Comparison of ENCODE assay signal across 39 cellular contexts in the genomic region with DNA sequence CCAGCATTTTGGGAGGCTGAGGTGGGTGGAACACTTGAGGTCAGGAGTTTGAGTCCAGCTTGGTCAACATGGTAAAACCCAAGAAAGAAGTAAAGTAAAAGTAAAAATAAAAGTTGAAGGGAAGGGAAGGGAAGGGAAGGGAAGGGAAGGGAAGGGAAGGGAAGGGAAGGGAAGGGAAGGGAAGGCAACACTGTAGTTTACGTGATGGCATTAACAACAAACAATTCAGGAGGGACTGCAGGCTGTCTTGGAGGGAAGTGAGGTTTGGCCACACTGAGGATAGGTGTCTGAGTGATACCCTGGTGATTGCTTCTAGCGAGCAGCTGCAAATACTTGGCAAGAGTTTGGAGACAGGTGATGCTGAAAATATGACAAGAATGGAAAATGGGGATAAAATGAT.
"Had no signal": no experiment of that assay in that cellular context is flagged by ENCODE, and none has a peak within 500 bp of the region (broad histone marks: within the 10 kb centered on the region; RNA-seq: fewer than 3 reads in every experiment).

No MANE protein-coding gene starts in this region.

- ATAC-seq: activated CD4-positive, alpha-beta T cell treated with anti-CD3 and anti-CD28 coated beads for 36 hours; activated CD4-positive, CD25-positive, alpha-beta regulatory T cell treated with anti-CD3 and anti-CD28 coated beads, Interleukin-2, amount 50 U/mL, for 24 hours; activated CD8-positive, alpha-beta memory T cell treated with anti-CD3 and anti-CD28 coated beads, Interleukin-2, amount 10 ng/mL, durations not matched to agents 7 days and 5 days; activated CD8-positive, alpha-beta T cell treated with anti-CD3 and anti-CD28 coated beads, Interleukin-2, amount 10 ng/mL, durations not matched to agents 7 days and 5 days; activated naive CD8-positive, alpha-beta T cell treated with anti-CD3 and anti-CD28 coated beads, Interleukin-2, amount 50 U/mL, for 24 hours had no signal

- H3K27ac ChIP-seq: ascending aorta, cardiac muscle cell, VCaP had no signal

- H3K4me3 Mint-ChIP-seq: activated CD4-positive, alpha-beta memory T cell treated with anti-CD3 and anti-CD28 coated beads, Interleukin-2, amount 10 ng/mL, durations not matched to agents 7 days and 5 days; activated CD4-positive, alpha-beta T cell treated with anti-CD3 and anti-CD28 coated beads for 36 hours; activated CD4-positive, alpha-beta T cell treated with anti-CD3 and anti-CD28 coated beads, Interleukin-2, amount 10 ng/mL, durations not matched to agents 7 days and 5 days; activated CD8-positive, alpha-beta memory T cell treated with anti-CD3 and anti-CD28 coated beads, Interleukin-2, amount 10 ng/mL, durations not matched to agents 7 days and 5 days; activated CD8-positive, alpha-beta T cell treated with anti-CD3 and anti-CD28 coated beads, Interleukin-2, amount 10 ng/mL, durations not matched to agents 7 days and 5 days; activated naive CD4-positive, alpha-beta T cell treated with anti-CD3 and anti-CD28 coated beads, Interleukin-2, amount 10 ng/mL, durations not matched to agents 7 days and 5 days; activated naive CD4-positive, alpha-beta T cell treated with anti-CD3 and anti-CD28 coated beads, Interleukin-2, amount 50 U/mL, for 24 hours; activated naive CD8-positive, alpha-beta T cell; activated naive CD8-positive, alpha-beta T cell treated with anti-CD3 and anti-CD28 coated beads, Interleukin-2, amount 10 ng/mL, durations not matched to agents 7 days and 5 days; activated naive CD8-positive, alpha-beta T cell treated with anti-CD3 and anti-CD28 coated beads, Interleukin-2, amount 50 U/mL, for 24 hours; activated T-cell treated with anti-CD3 and anti-CD28 coated beads, Interleukin-2, amount 50 U/mL, for 24 hours; brain; central memory CD8-positive, alpha-beta T cell; T-helper 1 cell treated with Interleukin-12 subunit alpha and Interleukin-12 subunit beta and Interleukin-4 antibody, amounts not matched to agents 30 μg/mL and 1 μg/mL, for 36 hours; T-helper 2 cell treated with Interferon-gamma antibody and Interleukin-4, amounts not matched to agents 5 μg/mL and 100 μg/mL, for 36 hours had no signal

- FAIRE-seq: bronchial epithelial cell, TTC549 had no signal

- H3K4me3 ChIP-seq: ascending aorta, cardiac muscle cell had no signal

- H3K27ac Mint-ChIP-seq: activated CD4-positive, alpha-beta memory T cell treated with anti-CD3 and anti-CD28 coated beads, Interleukin-2, amount 10 ng/mL, durations not matched to agents 7 days and 5 days; activated CD4-positive, alpha-beta T cell treated with anti-CD3 and anti-CD28 coated beads for 36 hours; activated CD4-positive, alpha-beta T cell treated with anti-CD3 and anti-CD28 coated beads, Interleukin-2, amount 10 ng/mL, durations not matched to agents 7 days and 5 days; activated CD8-positive, alpha-beta memory T cell treated with anti-CD3 and anti-CD28 coated beads, Interleukin-2, amount 10 ng/mL, durations not matched to agents 7 days and 5 days; activated CD8-positive, alpha-beta T cell treated with anti-CD3 and anti-CD28 coated beads, Interleukin-2, amount 10 ng/mL, durations not matched to agents 7 days and 5 days; activated naive CD4-positive, alpha-beta T cell treated with anti-CD3 and anti-CD28 coated beads, Interleukin-2, amount 10 ng/mL, durations not matched to agents 7 days and 5 days; activated naive CD4-positive, alpha-beta T cell treated with anti-CD3 and anti-CD28 coated beads, Interleukin-2, amount 50 U/mL, for 24 hours; activated naive CD8-positive, alpha-beta T cell; activated naive CD8-positive, alpha-beta T cell treated with anti-CD3 and anti-CD28 coated beads, Interleukin-2, amount 10 ng/mL, durations not matched to agents 7 days and 5 days; activated naive CD8-positive, alpha-beta T cell treated with anti-CD3 and anti-CD28 coated beads, Interleukin-2, amount 50 U/mL, for 24 hours; activated T-cell treated with anti-CD3 and anti-CD28 coated beads, Interleukin-2, amount 50 U/mL, for 24 hours; activated T-helper 2 cell treated with anti-CD3 and anti-CD28 coated beads, Interferon-gamma antibody, Interleukin-2, Interleukin-4, amounts not matched to agents 10 μg/mL and 5 μg/mL and 100 μg/mL, durations not matched to agents 14 hours and 24 hours and 36 hours; brain; T-helper 1 cell treated with Interleukin-12 subunit alpha and Interleukin-12 subunit beta and Interleukin-4 antibody, amounts not matched to agents 30 μg/mL and 1 μg/mL, for 36 hours; T-helper 2 cell treated with Interferon-gamma antibody and Interleukin-4, amounts not matched to agents 5 μg/mL and 100 μg/mL, for 36 hours had no signal

- DNase-seq: activated CD4-positive, alpha-beta memory T cell treated with anti-CD3 and anti-CD28 coated beads, Interleukin-2, amount 10 ng/mL, durations not matched to agents 7 days and 5 days; activated CD4-positive, alpha-beta T cell treated with anti-CD3 and anti-CD28 coated beads for 1 hour; activated CD4-positive, alpha-beta T cell treated with anti-CD3 and anti-CD28 coated beads for 36 hours; activated CD4-positive, alpha-beta T cell treated with anti-CD3 and anti-CD28 coated beads for 48 hours; activated CD4-positive, alpha-beta T cell treated with anti-CD3 and anti-CD28 coated beads, Interleukin-2, amount 10 ng/mL, durations not matched to agents 7 days and 5 days; activated CD4-positive, alpha-beta T cell treated with anti-CD3 and anti-CD28 coated beads, Interleukin-2, amount 50 U/mL, for 48 hours; activated CD4-positive, CD25-positive, alpha-beta regulatory T cell; activated CD8-positive, alpha-beta memory T cell treated with anti-CD3 and anti-CD28 coated beads for 24 hours; activated CD8-positive, alpha-beta memory T cell treated with anti-CD3 and anti-CD28 coated beads, Interleukin-2, amount 10 ng/mL, durations not matched to agents 7 days and 5 days; activated CD8-positive, alpha-beta memory T cell treated with anti-CD3 and anti-CD28 coated beads, Interleukin-2, amount 50 U/mL, for 48 hours; activated CD8-positive, alpha-beta T cell treated with anti-CD3 and anti-CD28 coated beads, Interleukin-2, amount 10 ng/mL, durations not matched to agents 7 days and 5 days; activated effector memory CD4-positive, alpha-beta T cell treated with Interleukin-2 at 50 U/mL for 16 hours; activated gamma-delta T cell; activated naive CD4-positive, alpha-beta T cell treated with anti-CD3 and anti-CD28 coated beads, Interleukin-2, amount 10 ng/mL, durations not matched to agents 7 days and 5 days; activated naive CD4-positive, alpha-beta T cell treated with Interleukin-2 at 50 U/mL for 16 hours; activated naive CD8-positive, alpha-beta T cell treated with anti-CD3 and anti-CD28 coated beads, Interleukin-2, amount 10 ng/mL, durations not matched to agents 7 days and 5 days; activated naive CD8-positive, alpha-beta T cell treated with anti-CD3 and anti-CD28 coated beads, Interleukin-2, amount 50 U/mL, for 24 hours; activated T-cell treated with anti-CD3 and anti-CD28 coated beads, Interleukin-2, amount 50 U/mL, for 24 hours; activated T-cell treated with anti-CD3 and anti-CD28 coated beads, Interleukin-2, amount 50 U/mL, for 48 hours; amygdala; anterior cingulate cortex; caudate nucleus; cerebellar nuclear complex; T-helper 1 cell; T-helper 2 cell; T-helper 9 cell had no signal

- H3K9me3 Mint-ChIP-seq: activated naive CD8-positive, alpha-beta T cell treated with anti-CD3 and anti-CD28 coated beads, Interleukin-2, amount 50 U/mL, for 24 hours had no signal

- H3K4me1 ChIP-seq: ascending aorta had no signal

- H3K27me3 Mint-ChIP-seq: activated CD4-positive, alpha-beta memory T cell treated with anti-CD3 and anti-CD28 coated beads, Interleukin-2, amount 10 ng/mL, durations not matched to agents 7 days and 5 days; activated CD4-positive, alpha-beta T cell treated with anti-CD3 and anti-CD28 coated beads for 36 hours; activated CD4-positive, alpha-beta T cell treated with anti-CD3 and anti-CD28 coated beads, Interleukin-2, amount 10 ng/mL, durations not matched to agents 7 days and 5 days; activated CD8-positive, alpha-beta memory T cell treated with anti-CD3 and anti-CD28 coated beads, Interleukin-2, amount 10 ng/mL, durations not matched to agents 7 days and 5 days; activated naive CD4-positive, alpha-beta T cell treated with anti-CD3 and anti-CD28 coated beads, Interleukin-2, amount 10 ng/mL, durations not matched to agents 7 days and 5 days; activated naive CD4-positive, alpha-beta T cell treated with anti-CD3 and anti-CD28 coated beads, Interleukin-2, amount 50 U/mL, for 24 hours; activated naive CD8-positive, alpha-beta T cell; activated naive CD8-positive, alpha-beta T cell treated with anti-CD3 and anti-CD28 coated beads, Interleukin-2, amount 10 ng/mL, durations not matched to agents 7 days and 5 days; activated naive CD8-positive, alpha-beta T cell treated with anti-CD3 and anti-CD28 coated beads, Interleukin-2, amount 50 U/mL, for 24 hours; activated T-cell treated with anti-CD3 and anti-CD28 coated beads, Interleukin-2, amount 50 U/mL, for 24 hours; central memory CD8-positive, alpha-beta T cell had no signal

- H3K9me3 ChIP-seq: ascending aorta had no signal

- H3K36me3 ChIP-seq: ascending aorta, cardiac muscle cell had no signal

- H3K27me3 ChIP-seq: ascending aorta, cardiac muscle cell had no signal

- H3K36me3 Mint-ChIP-seq: activated CD8-positive, alpha-beta memory T cell treated with anti-CD3 and anti-CD28 coated beads, Interleukin-2, amount 10 ng/mL, durations not matched to agents 7 days and 5 days; activated naive CD4-positive, alpha-beta T cell treated with anti-CD3 and anti-CD28 coated beads, Interleukin-2, amount 10 ng/mL, durations not matched to agents 7 days and 5 days; activated naive CD4-positive, alpha-beta T cell treated with anti-CD3 and anti-CD28 coated beads, Interleukin-2, amount 50 U/mL, for 24 hours; activated naive CD8-positive, alpha-beta T cell; activated naive CD8-positive, alpha-beta T cell treated with anti-CD3 and anti-CD28 coated beads, Interleukin-2, amount 10 ng/mL, durations not matched to agents 7 days and 5 days; brain had no signal

- H3K4me1 Mint-ChIP-seq: activated CD4-positive, alpha-beta memory T cell treated with anti-CD3 and anti-CD28 coated beads, Interleukin-2, amount 10 ng/mL, durations not matched to agents 7 days and 5 days; activated CD4-positive, alpha-beta T cell treated with anti-CD3 and anti-CD28 coated beads for 36 hours; activated CD4-positive, alpha-beta T cell treated with anti-CD3 and anti-CD28 coated beads, Interleukin-2, amount 10 ng/mL, durations not matched to agents 7 days and 5 days; activated CD8-positive, alpha-beta memory T cell treated with anti-CD3 and anti-CD28 coated beads, Interleukin-2, amount 10 ng/mL, durations not matched to agents 7 days and 5 days; activated naive CD4-positive, alpha-beta T cell treated with anti-CD3 and anti-CD28 coated beads, Interleukin-2, amount 10 ng/mL, durations not matched to agents 7 days and 5 days; activated naive CD4-positive, alpha-beta T cell treated with anti-CD3 and anti-CD28 coated beads, Interleukin-2, amount 50 U/mL, for 24 hours; activated naive CD8-positive, alpha-beta T cell treated with anti-CD3 and anti-CD28 coated beads, Interleukin-2, amount 10 ng/mL, durations not matched to agents 7 days and 5 days; activated naive CD8-positive, alpha-beta T cell treated with anti-CD3 and anti-CD28 coated beads, Interleukin-2, amount 50 U/mL, for 24 hours; brain; central memory CD8-positive, alpha-beta T cell had no signal
